Comparison of ENCODE assay signal across 10 cellular contexts in the genomic region with DNA sequence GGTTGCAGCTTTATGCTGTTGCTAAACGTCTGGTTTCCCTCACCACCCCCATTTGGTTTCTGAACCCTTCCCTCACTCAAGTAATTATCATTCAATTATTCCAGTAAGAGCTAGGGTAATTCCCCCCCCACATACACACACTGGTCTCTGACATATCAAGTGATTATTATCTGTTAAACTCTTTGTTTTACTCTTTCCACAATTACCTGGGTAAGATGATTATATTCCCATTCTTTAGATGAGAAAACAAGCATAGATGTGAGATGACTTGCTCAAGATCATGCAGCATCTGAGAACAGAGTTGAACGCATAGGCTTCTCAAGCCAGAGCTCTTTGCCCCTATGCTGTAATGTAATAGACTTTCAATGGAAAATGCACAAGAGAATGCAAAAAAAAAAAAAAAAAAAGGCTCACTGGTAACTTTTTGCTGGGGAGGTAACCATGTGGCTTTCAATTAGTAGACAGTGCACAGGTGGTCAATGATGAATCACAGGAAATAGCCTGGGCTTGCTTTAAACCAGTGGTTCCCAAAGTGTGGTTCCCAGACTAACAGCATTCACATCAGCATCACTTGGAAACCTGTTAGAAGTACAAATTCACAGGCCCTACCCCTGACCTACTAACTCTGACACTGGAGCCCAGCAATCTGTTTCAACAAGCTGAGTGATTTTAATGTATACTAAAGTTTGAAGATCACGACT.
DNase-seq lines count a peak whose midpoint lies in the region; ATAC-seq and TF ChIP-seq lines count a peak whose summit lies in the region.
"Had no signal": no experiment of that assay in that cellular context is flagged by ENCODE, and none has a peak within 500 bp of the region (broad histone marks: within the 10 kb centered on the region; RNA-seq: fewer than 3 reads in every experiment).

No MANE protein-coding gene starts in this region.

- H3K4me3 ChIP-seq in hepatocyte: no peak overlapping the region
- no peak overlapping the region for H3K4me3 ChIP-seq in MM.1S (ENCODE audit: low read length)

- H3K36me3 ChIP-seq in hepatocyte (replicated peaks; ENCODE audit: insufficient read depth, low read depth) (peaks cover 7% of the 10 kb centered on the region), MM.1S (replicated peaks; ENCODE audit: insufficient read depth, low read length) (no peaks in the 10 kb centered on the region)

- H3K27ac ChIP-seq in hepatocyte (peak overlapping the region; percentile 45), MM.1S (ENCODE audit: low read length) (no peak overlapping the region)

- H3K27me3 ChIP-seq in hepatocyte (no peaks in the 10 kb centered on the region), MM.1S (replicated peaks; ENCODE audit: insufficient read depth, low read length) (no peaks in the 10 kb centered on the region)

- 54% methylated on average over 3 of the region's 3 CpGs for WGBS in hepatocyte (ENCODE audit: low lambda C conversion rate, missing lambda C conversion rate)

- TF ChIP-seq CTCF in GM13976 (IDR thresholded peaks at IDR 0.05; ENCODE audit: borderline replicate concordance, control extremely low read depth, extremely low read depth, insufficient read depth, missing control alignments): no peak
- TF ChIP-seq CTCF in hepatocyte (IDR thresholded peaks at IDR 0.05; ENCODE audit: poor library complexity): no peak
- no peak for TF ChIP-seq CTCF in MM.1S (IDR thresholded peaks at IDR 0.05; ENCODE audit: low read length)

- H3F3A ChIP-seq in MM.1S (ENCODE audit: insufficient read depth, low read length): no peaks in the 10 kb centered on the region

- H3K9me2 ChIP-seq in hepatocyte (replicated peaks; ENCODE audit: insufficient read depth) (no peaks in the 10 kb centered on the region), MM.1S (replicated peaks; ENCODE audit: insufficient read depth, low read length) (no peaks in the 10 kb centered on the region)

- H3K4me1 ChIP-seq in hepatocyte (ENCODE audit: insufficient read depth): peaks cover 18% of the 10 kb centered on the region
- no peaks in the 10 kb centered on the region for H3K4me1 ChIP-seq in MM.1S (ENCODE audit: low read length)

- no peak overlapping the region for H3K9ac ChIP-seq in MM.1S (ENCODE audit: low read length)

- H3K9me3 ChIP-seq in hepatocyte (ENCODE audit: low read depth) (no peaks in the 10 kb centered on the region), MM.1S (replicated peaks; ENCODE audit: insufficient read depth, low read length) (no peaks in the 10 kb centered on the region)

- DNase-seq in GM13976 (ENCODE audit: low spot score) (peak; percentile 36), RKO (ENCODE audit: low spot score) (peak; percentile 7), hepatocyte (ENCODE audit: low spot score) (no peak), MM.1S (no peak), middle frontal gyrus (ENCODE audit: extremely low spot score, low spot score) (no peak)
- DNase-seq: activated B cell treated with CpG ODN at 0.5 μM for 24 hours, NCI-H524 had no signal

- in situ Hi-C loops in GM13976 (cut with MboI; ENCODE audit: low sequenced_read_pairs, unreplicated experiment): no loop called here

- ATAC-seq in GM21528 (IDR thresholded peaks at IDR 0.05; ENCODE audit: low FRiP score, unreplicated experiment) (peak; percentile 56), GM21381 (IDR thresholded peaks at IDR 0.05; ENCODE audit: unreplicated experiment) (no peak), HG03565 (IDR thresholded peaks at IDR 0.05; ENCODE audit: unreplicated experiment) (no peak)

- H4K20me1 ChIP-seq in hepatocyte (ENCODE audit: insufficient read depth, poor library complexity, severe bottlenecking) (no peaks in the 10 kb centered on the region), MM.1S (ENCODE audit: insufficient read depth, low read length) (no peaks in the 10 kb centered on the region)

- H3K4me2 ChIP-seq in hepatocyte (no peak overlapping the region), MM.1S (ENCODE audit: low read depth, low read length) (no peak overlapping the region)

- peaks cover 19% of the 10 kb centered on the region for H3K79me2 ChIP-seq in hepatocyte
- H3K79me2 ChIP-seq in MM.1S (ENCODE audit: low read length): no peaks in the 10 kb centered on the region

- H2AFZ ChIP-seq in hepatocyte (no peak overlapping the region), MM.1S (ENCODE audit: low read length) (no peak overlapping the region)

Comparison
In these comparisons a context has a peak if more than half of its experiments do, and no peak if none do; other contexts are left out.
1. DNase-seq: peak in GM13976 (single experiment) and RKO (single experiment); none in hepatocyte (single experiment), MM.1S (single experiment) and middle frontal gyrus (single experiment).